Comparison of ENCODE assay signal across 1 cellular context in genomic region chr19:8148088-8148409, GRCh38.
TF ChIP-seq lines count a peak whose summit lies in the region.

No MANE protein-coding gene starts in this region.

TF ChIP-seq in HEK293, 187 proteins besides CTCF, POLR2A, EP300 and RAD21 (continued from another document):
- TF ChIP-seq, protein P1, sequence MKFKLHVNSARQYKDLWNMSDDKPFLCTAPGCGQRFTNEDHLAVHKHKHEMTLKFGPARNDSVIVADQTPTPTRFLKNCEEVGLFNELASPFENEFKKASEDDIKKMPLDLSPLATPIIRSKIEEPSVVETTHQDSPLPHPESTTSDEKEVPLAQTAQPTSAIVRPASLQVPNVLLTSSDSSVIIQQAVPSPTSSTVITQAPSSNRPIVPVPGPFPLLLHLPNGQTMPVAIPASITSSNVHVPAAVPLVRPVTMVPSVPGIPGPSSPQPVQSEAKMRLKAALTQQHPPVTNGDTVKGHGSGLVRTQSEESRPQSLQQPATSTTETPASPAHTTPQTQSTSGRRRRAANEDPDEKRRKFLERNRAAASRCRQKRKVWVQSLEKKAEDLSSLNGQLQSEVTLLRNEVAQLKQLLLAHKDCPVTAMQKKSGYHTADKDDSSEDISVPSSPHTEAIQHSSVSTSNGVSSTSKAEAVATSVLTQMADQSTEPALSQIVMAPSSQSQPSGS (tag by site-specific recombination; IDR thresholded peaks at IDR 0.05; ENCODE audit: low read depth), result no peak
- TF ChIP-seq ZNF155 (tag by site-specific recombination; IDR thresholded peaks at IDR 0.05), result no peak
- TF ChIP-seq SALL2 (tag by site-specific recombination; IDR thresholded peaks at IDR 0.05; ENCODE audit: borderline replicate concordance), result no peak
- no peak for TF ChIP-seq ZNF184 (tag by site-specific recombination; IDR thresholded peaks at IDR 0.05)
- TF ChIP-seq ZNF626 (tag by site-specific recombination; IDR thresholded peaks at IDR 0.05), result no peak
- TF ChIP-seq ZNF449 (tag by site-specific recombination; IDR thresholded peaks at IDR 0.05), result no peak
- no peak for TF ChIP-seq ZNF10 (tag by site-specific recombination; IDR thresholded peaks at IDR 0.05)
- no peak for TF ChIP-seq ZNF791 (tag by site-specific recombination; IDR thresholded peaks at IDR 0.05)
- TF ChIP-seq ZSCAN23 (tag by site-specific recombination; IDR thresholded peaks at IDR 0.05), result no peak
- TF ChIP-seq ZNF16 (tag by site-specific recombination; IDR thresholded peaks at IDR 0.05; ENCODE audit: low read depth), result no peak
- TF ChIP-seq, protein P2, sequence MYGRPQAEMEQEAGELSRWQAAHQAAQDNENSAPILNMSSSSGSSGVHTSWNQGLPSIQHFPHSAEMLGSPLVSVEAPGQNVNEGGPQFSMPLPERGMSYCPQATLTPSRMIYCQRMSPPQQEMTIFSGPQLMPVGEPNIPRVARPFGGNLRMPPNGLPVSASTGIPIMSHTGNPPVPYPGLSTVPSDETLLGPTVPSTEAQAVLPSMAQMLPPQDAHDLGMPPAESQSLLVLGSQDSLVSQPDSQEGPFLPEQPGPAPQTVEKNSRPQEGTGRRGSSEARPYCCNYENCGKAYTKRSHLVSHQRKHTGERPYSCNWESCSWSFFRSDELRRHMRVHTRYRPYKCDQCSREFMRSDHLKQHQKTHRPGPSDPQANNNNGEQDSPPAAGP (tag by site-specific recombination; IDR thresholded peaks at IDR 0.05), result 0 out of 2 replicates have a peak, but pooled peaks have one; percentile 42
- TF ChIP-seq ZIC2 (tag by site-specific recombination; IDR thresholded peaks at IDR 0.05), result no peak
- no peak for TF ChIP-seq ZNF138 (tag by site-specific recombination; IDR thresholded peaks at IDR 0.05; ENCODE audit: borderline replicate concordance)
- no peak for TF ChIP-seq ZNF248 (tag by site-specific recombination; IDR thresholded peaks at IDR 0.05)
- 0 out of 2 replicates have a peak, but pooled peaks have one; percentile 31 for TF ChIP-seq ZNF121 (tag by site-specific recombination; IDR thresholded peaks at IDR 0.05)
- TF ChIP-seq ZNF549 (tag by site-specific recombination; IDR thresholded peaks at IDR 0.05), result no peak
